ENCODE assay signal across 21 cellular contexts in the genomic region with DNA sequence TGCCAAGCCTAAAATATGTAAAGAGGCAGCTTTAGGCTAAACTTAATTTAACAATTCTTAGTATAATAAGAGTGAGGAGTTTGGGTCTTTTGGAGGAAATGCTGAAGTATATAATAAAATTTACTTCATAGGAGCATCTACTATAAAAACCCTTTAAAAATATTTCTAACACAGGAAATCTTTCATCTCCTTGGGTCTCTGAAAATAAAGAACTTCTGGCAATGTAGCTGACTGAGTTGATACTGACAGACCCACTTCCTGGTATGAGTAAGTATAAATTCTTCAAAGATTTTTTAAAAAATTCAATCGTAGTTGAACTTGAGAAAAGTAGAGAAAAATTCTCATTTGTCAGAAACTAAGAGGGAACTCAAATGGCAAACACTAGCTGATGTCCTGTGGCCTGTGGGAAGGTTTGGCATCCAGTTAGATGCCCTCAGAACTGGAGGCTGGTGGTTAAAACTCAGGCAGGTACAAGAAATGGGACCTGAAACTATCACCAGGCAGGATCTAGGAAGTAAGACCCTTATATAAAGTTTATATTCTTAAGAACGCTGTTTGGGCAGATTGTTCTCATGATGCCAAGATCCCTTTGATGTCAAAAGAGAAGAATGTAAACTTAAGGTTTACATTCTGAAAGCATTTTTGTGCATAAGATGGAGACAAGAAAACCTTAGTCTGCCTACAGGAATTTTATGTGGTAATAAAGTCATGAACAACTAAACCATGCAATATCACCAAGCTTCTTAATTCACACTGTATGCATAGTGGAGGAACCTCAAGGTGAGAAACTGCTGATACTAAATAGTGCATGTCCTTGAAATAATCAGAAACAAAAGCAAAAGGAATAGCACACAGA. TPM values are rescaled to one million over a fixed set of nuclear protein-coding genes. Genes with fewer than 3 reads are reported as not detected.
A peak's percentile ranks its signal among the peaks of the same experiment; 100 is the strongest.
DNase-seq lines count a peak whose midpoint lies in the region; ATAC-seq and TF ChIP-seq lines count a peak whose summit lies in the region.
"Had no signal": no experiment of that assay in that cellular context is flagged by ENCODE, and none has a peak within 500 bp of the region (broad histone marks: within the 10 kb centered on the region; RNA-seq: fewer than 3 reads in every experiment).

No MANE protein-coding gene starts in this region.

- no peak for TF ChIP-seq POLR2A in adrenal gland (IDR thresholded peaks at IDR 0.05)

- peaks cover 49% of the 10 kb centered on the region for H3K4me1 Mint-ChIP-seq in HFFc6 (ENCODE audit: low read depth)
- H3K4me1 Mint-ChIP-seq in central memory CD8-positive, alpha-beta T cell: peaks cover 25% of the 10 kb centered on the region
- H3K4me1 Mint-ChIP-seq in naive thymus-derived CD4-positive, alpha-beta T cell: peaks cover 0 to 68% (median 33%) of the 10 kb centered on the region in 7 donors

- peaks cover 3% of the 10 kb centered on the region; the same call in 1 of the 2 replicates for H3K9me3 ChIP-seq in BLaER1
- no peaks in the 10 kb centered on the region for H3K9me3 ChIP-seq in naive thymus-derived CD4-positive, alpha-beta T cell (ENCODE audit: control insufficient read depth in 2 of 3, low read length in 3 of 3)
- no peaks in the 10 kb centered on the region for H3K9me3 ChIP-seq in adrenal gland (replicated peaks in 1 of 3)

- peak; percentile 76 for ATAC-seq in central memory CD8-positive, alpha-beta T cell (replicated peaks; ENCODE audit: extremely low read depth, poor library complexity, severe bottlenecking)
- ATAC-seq in naive thymus-derived CD4-positive, alpha-beta T cell: peak; percentile 46
- ATAC-seq: left lung, psoas muscle had no signal

- peaks cover 36% of the 10 kb centered on the region for H3K36me3 Mint-ChIP-seq in HFFc6 (ENCODE audit: low read depth)
- no peaks in the 10 kb centered on the region for H3K36me3 Mint-ChIP-seq in central memory CD8-positive, alpha-beta T cell (ENCODE audit: insufficient read depth)
- peaks cover 0 to 14% (median 8%) of the 10 kb centered on the region in 5 donors for H3K36me3 Mint-ChIP-seq in naive thymus-derived CD4-positive, alpha-beta T cell

- no peaks in the 10 kb centered on the region; the same call in 1 of the 2 replicates for H3K27me3 Mint-ChIP-seq in HFFc6 (ENCODE audit: insufficient read depth)
- H3K27me3 Mint-ChIP-seq in central memory CD8-positive, alpha-beta T cell: no peaks in the 10 kb centered on the region
- H3K27me3 Mint-ChIP-seq in naive thymus-derived CD4-positive, alpha-beta T cell: no peaks in the 10 kb centered on the region

- H3K27me3 ChIP-seq in BLaER1 (no peaks in the 10 kb centered on the region), adrenal gland (no peaks in the 10 kb centered on the region)
- H3K27me3 ChIP-seq in naive thymus-derived CD4-positive, alpha-beta T cell (ENCODE audit: control insufficient read depth in 2 of 2, insufficient read depth in 2 of 2, low read length in 2 of 2): peaks cover 0 to 3% of the 10 kb centered on the region in 2 donors
- H3K27me3 ChIP-seq: left lung had no signal

- intact Hi-C loops in naive thymus-derived CD4-positive, alpha-beta T cell (cut with micrococcal nuclease): no loop called here
- intact Hi-C loops in adrenal gland (cut with DNase I): no loop called here

- H3K27ac ChIP-seq in BLaER1 (peak overlapping the region; percentile 58), adrenal gland (no peak overlapping the region)
- H3K27ac ChIP-seq in naive thymus-derived CD4-positive, alpha-beta T cell (ENCODE audit: low read depth, low read length): peak overlapping the region; percentile 53
- H3K27ac ChIP-seq: left lung, psoas muscle had no signal

- H3K4me1 ChIP-seq in BLaER1: peaks cover 15% of the 10 kb centered on the region
- peaks cover 0 to 12% of the 10 kb centered on the region in 2 donors for H3K4me1 ChIP-seq in naive thymus-derived CD4-positive, alpha-beta T cell (ENCODE audit: control insufficient read depth in 2 of 2, insufficient read depth in 2 of 2, low read length in 2 of 2)
- H3K4me1 ChIP-seq in adrenal gland (replicated peaks in 1 of 2): no peaks in the 10 kb centered on the region
- H3K4me1 ChIP-seq: left lung, psoas muscle had no signal

- POLR2A ChIA-PET in naive thymus-derived CD4-positive, alpha-beta T cell (lab: Charles Lee): interaction anchor here (0.6 to 1.3 kb wide), 2 partner anchors 9 to 197 kb away, joined by 3 read pairs; no protein-coding TSS in a partner anchor
- POLR2A ChIA-PET in HEK293T (lab: Yijun Ruan, JAX): no interaction called here

- H3K36me3 ChIP-seq in BLaER1 (no peaks in the 10 kb centered on the region), adrenal gland (replicated peaks in 1 of 2) (no peaks in the 10 kb centered on the region)
- no peaks in the 10 kb centered on the region for H3K36me3 ChIP-seq in naive thymus-derived CD4-positive, alpha-beta T cell (ENCODE audit: control insufficient read depth in 2 of 3, insufficient read depth in 3 of 3, low read length in 3 of 3)
- H3K36me3 ChIP-seq: left lung had no signal

- peak overlapping the region; percentile 91 for H3K27ac Mint-ChIP-seq in HFFc6
- H3K27ac Mint-ChIP-seq in central memory CD8-positive, alpha-beta T cell (ENCODE audit: low read depth): peak overlapping the region; percentile 41
- peak overlapping the region in 7 of 9 donors; percentile 59 to 94 (median 72) for H3K27ac Mint-ChIP-seq in naive thymus-derived CD4-positive, alpha-beta T cell

- peaks cover 15% of the 10 kb centered on the region for H3K9me3 Mint-ChIP-seq in HFFc6
- H3K9me3 Mint-ChIP-seq in central memory CD8-positive, alpha-beta T cell: no peaks in the 10 kb centered on the region
- H3K9me3 Mint-ChIP-seq in naive thymus-derived CD4-positive, alpha-beta T cell: peaks cover 0 to 19% (median 6%) of the 10 kb centered on the region in 11 donors

- H3K9ac ChIP-seq in BLaER1: no peak overlapping the region

- no peaks in the 10 kb centered on the region for H4K20me1 ChIP-seq in BLaER1

- WGBS in adrenal gland, 4 donors: 52 to 70% (median 58%) methylated on average over 2 of the region's 2 CpGs

- H3K4me3 ChIP-seq in BLaER1 (no peak overlapping the region), adrenal gland (no peak overlapping the region)
- no peak overlapping the region for H3K4me3 ChIP-seq in naive thymus-derived CD4-positive, alpha-beta T cell (ENCODE audit: low read length)
- H3K4me3 ChIP-seq: left lung, psoas muscle had no signal

- TF ChIP-seq CTCF in HFFc6 (IDR thresholded peaks at IDR 0.05): no peak
- no peak for TF ChIP-seq CTCF in adrenal gland (IDR thresholded peaks at IDR 0.05)

- DNase-seq in HFFc6: no peak
- DNase-seq in central memory CD8-positive, alpha-beta T cell (ENCODE audit: low spot score in 2 of 2): no peak
- peak in 4 of 9 donors; percentile 11 to 60 (median 42) for DNase-seq in naive thymus-derived CD4-positive, alpha-beta T cell
- DNase-seq in adrenal gland: no peak
- DNase-seq in cerebellar cortex (ENCODE audit: low spot score): no peak
- DNase-seq in HEK293T (ENCODE audit: extremely low spot score): no peak
- DNase-seq in C1 segment of cervical spinal cord (lab: John Stamatoyannopoulos, UW): no peak
- DNase-seq: activated naive CD4-positive, alpha-beta T cell treated with Interleukin-2 at 50 U/mL for 16 hours; activated T-cell treated with anti-CD3 and anti-CD28 coated beads for 4 hours; AML-193; aorta; head of caudate nucleus; left lung; NCI-H1417; NCI-H524 treated with DMSO at 0.1 percent for 48 hours; psoas muscle; stimulated activated CD4-positive, alpha-beta T cell treated with anti-CD3 and anti-CD28 coated beads, Interleukin-1b, Interleukin-23, amount 100 ng/mL, for 48 hours had no signal

- CTCF ChIA-PET in naive thymus-derived CD4-positive, alpha-beta T cell (lab: Charles Lee): no interaction called here
- CTCF ChIA-PET in HEK293T (lab: Yijun Ruan, JAX): no interaction called here

- H3K4me2 ChIP-seq in BLaER1: peak overlapping the region; percentile 55

- peak overlapping the region; percentile 51 for H3K4me3 Mint-ChIP-seq in HFFc6
- peak overlapping the region; percentile 16 for H3K4me3 Mint-ChIP-seq in central memory CD8-positive, alpha-beta T cell
- H3K4me3 Mint-ChIP-seq in naive thymus-derived CD4-positive, alpha-beta T cell: peak overlapping the region in 7 of 10 donors; percentile 45 to 81 (median 55)

TF ChIP-seq in HEK293T, 16 proteins besides CTCF, POLR2A, EP300 and RAD21 (continues in another document):
- TF ChIP-seq LEF1 (IDR thresholded peaks at IDR 0.05; ENCODE audit: borderline replicate concordance) (no peak), CTBP1 (IDR thresholded peaks at IDR 0.05; ENCODE audit: borderline replicate concordance) (no peak), TARDBP (IDR thresholded peaks at IDR 0.05) (no peak), ELF4 (IDR thresholded peaks at IDR 0.05) (no peak), FOXK2 (IDR thresholded peaks at IDR 0.05) (no peak), L3MBTL2 (conservative IDR thresholded peaks at IDR 0.05) (no peak), BHLHE40 (IDR thresholded peaks at IDR 0.05; ENCODE audit: borderline replicate concordance) (no peak)

RNA-seq across cellular contexts. Expression of a gene that starts 6.2 kb away (rescaled TPM):
- total RNA-seq in HFFc6 (2021; fragmentation: NEBNext Ultra II Directional; extraction: Animal tissue kit (Norgen Biotek cat#: 25700)): not detected
- total RNA-seq in naive thymus-derived CD4-positive, alpha-beta T cell: not detected
- polyA plus RNA-seq in naive thymus-derived CD4-positive, alpha-beta T cell: not detected
- not detected for total RNA-seq in adrenal gland
- not detected for polyA plus RNA-seq in adrenal gland
- total RNA-seq: aorta, cerebellum, left lung, mononuclear cell, psoas muscle had no signal
- polyA plus RNA-seq: aorta, psoas muscle, thymus had no signal

RNA-seq across cellular contexts. Expression of a gene that starts 10.1 kb away (rescaled TPM):
- 1 to 10 TPM; 6.1 to 8.4 (median 6.7) TPM for total RNA-seq in HFFc6 (2021; fragmentation: NEBNext Ultra II Directional; extraction: Animal tissue kit (Norgen Biotek cat#: 25700))
- not detected for total RNA-seq in naive thymus-derived CD4-positive, alpha-beta T cell
- not detected for polyA plus RNA-seq in naive thymus-derived CD4-positive, alpha-beta T cell
- total RNA-seq in adrenal gland: not detected
- polyA plus RNA-seq in adrenal gland: not detected
- total RNA-seq: aorta, cerebellum, left lung, mononuclear cell, psoas muscle had no signal
- polyA plus RNA-seq: aorta, psoas muscle, thymus had no signal

RNA-seq across cellular contexts. Expression of a gene that starts 15.5 kb away (rescaled TPM):
- not detected for total RNA-seq in HFFc6 (2021; fragmentation: NEBNext Ultra II Directional; extraction: Animal tissue kit (Norgen Biotek cat#: 25700))
- total RNA-seq in naive thymus-derived CD4-positive, alpha-beta T cell: not detected
- polyA plus RNA-seq in naive thymus-derived CD4-positive, alpha-beta T cell: not detected
- not detected for total RNA-seq in adrenal gland
- not detected for polyA plus RNA-seq in adrenal gland
- total RNA-seq: aorta, cerebellum, left lung, mononuclear cell, psoas muscle had no signal
- polyA plus RNA-seq: aorta, psoas muscle, thymus had no signal

RNA-seq across cellular contexts. Expression of a gene that starts 15.9 kb away (rescaled TPM):
- total RNA-seq in HFFc6 (2021; fragmentation: NEBNext Ultra II Directional; extraction: Animal tissue kit (Norgen Biotek cat#: 25700)): not detected
- total RNA-seq in naive thymus-derived CD4-positive, alpha-beta T cell: not detected
- not detected for polyA plus RNA-seq in naive thymus-derived CD4-positive, alpha-beta T cell
- total RNA-seq in adrenal gland: not detected
- polyA plus RNA-seq in adrenal gland: not detected
- total RNA-seq: aorta, cerebellum, left lung, mononuclear cell, psoas muscle had no signal
- polyA plus RNA-seq: aorta, psoas muscle, thymus had no signal

RNA-seq across cellular contexts. Expression of a gene that starts 26.4 kb away (rescaled TPM):
- not detected for total RNA-seq in HFFc6 (2021; fragmentation: NEBNext Ultra II Directional; extraction: Animal tissue kit (Norgen Biotek cat#: 25700))
- total RNA-seq in naive thymus-derived CD4-positive, alpha-beta T cell: not detected
- polyA plus RNA-seq in naive thymus-derived CD4-positive, alpha-beta T cell: not detected
- not detected for total RNA-seq in adrenal gland
- not detected for polyA plus RNA-seq in adrenal gland
- total RNA-seq: aorta, cerebellum, left lung, mononuclear cell, psoas muscle had no signal
- polyA plus RNA-seq: aorta, psoas muscle, thymus had no signal

Comparison
In these comparisons a context has a peak if more than half of its experiments do, and no peak if none do; other contexts are left out.
1. H3K27ac ChIP-seq: peak in BLaER1 (single experiment) and naive thymus-derived CD4-positive, alpha-beta T cell (single experiment); none in adrenal gland (0 of 5).
2. H3K27ac Mint-ChIP-seq: peak in every context shown above with its lines; median percentile 91 in HFFc6; 72 in naive thymus-derived CD4-positive, alpha-beta T cell; 41 in central memory CD8-positive, alpha-beta T cell.
3. RNA of a gene that starts 10.1 kb away (total RNA-seq): 6.1 to 8.4 TPM in HFFc6; not detected in naive thymus-derived CD4-positive, alpha-beta T cell and not detected in adrenal gland; every median in the first group is over 4 times any median in the second.
4. Peak in every context shown above with its lines, with median percentiles within 50 percentile points of each other: H3K4me3 Mint-ChIP-seq.